In the genomic region with DNA sequence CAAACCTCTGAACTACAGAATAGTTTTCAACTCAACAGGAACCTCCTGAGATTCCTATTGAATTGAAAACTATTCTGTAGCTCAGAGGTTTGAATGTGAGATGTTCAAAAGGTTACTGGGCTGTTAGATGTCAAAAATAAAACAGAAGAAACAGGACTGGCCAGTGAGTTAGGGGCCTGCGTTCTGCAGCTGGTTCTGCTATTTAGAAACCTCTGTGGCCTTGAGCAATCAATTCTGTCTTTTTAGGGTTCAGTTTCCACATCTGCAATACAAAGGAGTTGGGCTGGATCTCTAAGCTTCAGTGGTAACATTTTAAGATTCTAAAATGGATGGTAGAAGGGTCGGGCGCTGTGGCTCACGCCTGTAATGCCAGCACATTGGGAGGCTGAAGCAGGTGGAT, we compare ENCODE assay signal across 14 cellular contexts. TPM values are rescaled to one million over a fixed set of nuclear protein-coding genes. Genes with fewer than 3 reads are reported as not detected.
"Had no signal": no experiment of that assay in that cellular context is flagged by ENCODE, and none has a peak within 500 bp of the region (broad histone marks: within the 10 kb centered on the region; RNA-seq: fewer than 3 reads in every experiment).

No MANE protein-coding gene starts in this region.

- DNase-seq: activated CD4-positive, alpha-beta memory T cell treated with anti-CD3 and anti-CD28 coated beads for 36 hours; activated CD4-positive, alpha-beta T cell treated with anti-CD3 and anti-CD28 coated beads for 36 hours; activated CD8-positive, alpha-beta memory T cell treated with anti-CD3 and anti-CD28 coated beads, Interleukin-2, amount 10 ng/mL, durations not matched to agents 7 days and 5 days; activated naive CD4-positive, alpha-beta T cell treated with anti-CD3 and anti-CD28 coated beads for 36 hours; activated T-cell treated with anti-CD3 and anti-CD28 coated beads, Interleukin-2, amount 50 U/mL, for 1 hour; left ventricle myocardium superior; psoas muscle; right lobe of liver; spleen; stimulated activated naive CD8-positive, alpha-beta T cell treated with anti-CD3 and anti-CD28 coated beads, Interleukin-15, amount 100 ng/mL, for 72 hours; T-helper 17 cell; testis; upper lobe of right lung had no signal

- H3K4me3 ChIP-seq: psoas muscle, right lobe of liver, spleen, testis, upper lobe of right lung had no signal

- H3K27ac ChIP-seq: psoas muscle, right lobe of liver, testis, upper lobe of right lung had no signal

- H3K27me3 ChIP-seq: right lobe of liver, spleen, testis, upper lobe of right lung had no signal

- H3K9me3 ChIP-seq: psoas muscle, right lobe of liver, spleen, testis, upper lobe of right lung had no signal

- H3K4me1 ChIP-seq: right lobe of liver had no signal

- ATAC-seq: activated CD4-positive, alpha-beta T cell treated with anti-CD3 and anti-CD28 coated beads for 36 hours; activated CD8-positive, alpha-beta memory T cell treated with anti-CD3 and anti-CD28 coated beads, Interleukin-2, amount 10 ng/mL, durations not matched to agents 7 days and 5 days; left ventricle myocardium superior; psoas muscle; right lobe of liver; stimulated activated naive CD8-positive, alpha-beta T cell treated with anti-CD3 and anti-CD28 coated beads, Interleukin-15, amount 100 ng/mL, for 72 hours; T-helper 17 cell; upper lobe of right lung had no signal

- H3K36me3 ChIP-seq: right lobe of liver, spleen, upper lobe of right lung had no signal

RNA-seq across cellular contexts. Expression of a gene that starts 55.8 kb away (rescaled TPM):
- polyA plus RNA-seq: neural cell had no signal
